ENCODE assay signal across 24 cellular contexts in genomic region chr21:36508948-36509347, GRCh38. TPM values are rescaled to one million over a fixed set of nuclear protein-coding genes. Genes with fewer than 3 reads are reported as not detected.
DNase-seq lines count a peak whose midpoint lies in the region; ATAC-seq, FAIRE-seq and TF ChIP-seq lines count a peak whose summit lies in the region.
"Had no signal": no experiment of that assay in that cellular context is flagged by ENCODE, and none has a peak within 500 bp of the region (broad histone marks: within the 10 kb centered on the region; RNA-seq: fewer than 3 reads in every experiment).

No MANE protein-coding gene starts in this region.

- H3K4me3 ChIP-seq in GM23338 (no peak overlapping the region), neural progenitor cell (no peak overlapping the region), kidney (ENCODE audit: low read length in 2 of 2) (no peak overlapping the region)
- H3K4me3 ChIP-seq: SJSA1 had no signal

- H3K27ac Mint-ChIP-seq in GM23338 (no peak overlapping the region; the same call in 1 of the 2 replicates), neural progenitor cell (peak overlapping the region; percentile 1)
- H3K27ac Mint-ChIP-seq: activated CD4-positive, alpha-beta memory T cell treated with anti-CD3 and anti-CD28 coated beads, Interleukin-2, amount 10 ng/mL, durations not matched to agents 7 days and 5 days had no signal

- 0 out of 2 replicates have a peak, but pooled peaks cover 6% of the 10 kb centered on the region for H3K9me2 ChIP-seq in GM23338 (ENCODE audit: insufficient read depth)

- peaks cover 3% of the 10 kb centered on the region; the same call in 2 of the 3 replicates for H3K9me3 Mint-ChIP-seq in GM23338
- peaks cover 3% of the 10 kb centered on the region for H3K9me3 Mint-ChIP-seq in neural progenitor cell
- H3K9me3 Mint-ChIP-seq: activated CD4-positive, alpha-beta memory T cell treated with anti-CD3 and anti-CD28 coated beads, Interleukin-2, amount 10 ng/mL, durations not matched to agents 7 days and 5 days had no signal

- intact Hi-C loops in kidney (cut with DNase I), result loop anchor here (5.0 kb wide), 1 partner anchor 418 kb away; no protein-coding TSS in a partner anchor

- H3K9ac ChIP-seq in neural progenitor cell, result no peak overlapping the region
- no peak overlapping the region for H3K9ac ChIP-seq in kidney (ENCODE audit: low read length in 2 of 2)

- no peak overlapping the region for H3K27ac ChIP-seq in GM23338 (ENCODE audit: low read depth)
- H3K27ac ChIP-seq in neural progenitor cell, result no peak overlapping the region
- H3K27ac ChIP-seq in kidney (ENCODE audit: low read depth in 2 of 2, low read length in 2 of 2), result no peak overlapping the region
- H3K27ac ChIP-seq: neutrophil, SJSA1 had no signal

- H3K4me3 Mint-ChIP-seq in GM23338, result no peak overlapping the region
- no peak overlapping the region for H3K4me3 Mint-ChIP-seq in neural progenitor cell
- H3K4me3 Mint-ChIP-seq: activated CD4-positive, alpha-beta memory T cell treated with anti-CD3 and anti-CD28 coated beads, Interleukin-2, amount 10 ng/mL, durations not matched to agents 7 days and 5 days had no signal

- H3K27me3 Mint-ChIP-seq in GM23338 (ENCODE audit: insufficient read depth, low read depth, poor library complexity), result peaks cover 4% of the 10 kb centered on the region
- peaks cover 7% of the 10 kb centered on the region for H3K27me3 Mint-ChIP-seq in neural progenitor cell (ENCODE audit: insufficient read depth, low read depth)

- peak overlapping the region; percentile 59; the same call in 1 of the 2 replicates for H2AFZ ChIP-seq in GM23338
- no peak overlapping the region for H2AFZ ChIP-seq in neural progenitor cell (replicated peaks)

- H3K27me3 ChIP-seq in GM23338 (ENCODE audit: insufficient read depth) (no peaks in the 10 kb centered on the region), neural progenitor cell (no peaks in the 10 kb centered on the region)
- H3K27me3 ChIP-seq: SJSA1 had no signal

- H3F3A ChIP-seq in GM23338 (replicated peaks; ENCODE audit: low read depth), result no peaks in the 10 kb centered on the region
- H3F3A ChIP-seq in neural progenitor cell (ENCODE audit: low read depth), result no peaks in the 10 kb centered on the region

- H3K4me1 Mint-ChIP-seq in GM23338 (peaks cover 14% of the 10 kb centered on the region; the same call in 2 of the 3 replicates), neural progenitor cell (peaks cover 4% of the 10 kb centered on the region)
- H3K4me1 Mint-ChIP-seq: activated CD4-positive, alpha-beta memory T cell treated with anti-CD3 and anti-CD28 coated beads, Interleukin-2, amount 10 ng/mL, durations not matched to agents 7 days and 5 days had no signal

- H3K36me3 ChIP-seq in GM23338 (ENCODE audit: insufficient read depth) (no peaks in the 10 kb centered on the region), neural progenitor cell (no peaks in the 10 kb centered on the region), kidney (ENCODE audit: control insufficient read depth in 1 of 2, insufficient read depth in 2 of 2, low read length in 2 of 2) (no peaks in the 10 kb centered on the region)
- H3K36me3 ChIP-seq: neutrophil, SJSA1 had no signal

- H3K79me2 ChIP-seq in GM23338 (replicated peaks; ENCODE audit: insufficient read depth) (no peaks in the 10 kb centered on the region), neural progenitor cell (ENCODE audit: low read depth) (no peaks in the 10 kb centered on the region)

- no peak for FAIRE-seq in kidney (lab: Jason Lieb, UNC)
- FAIRE-seq: A204.1, RCC 7860 had no signal

- H3K4me2 ChIP-seq in GM23338 (no peak overlapping the region), neural progenitor cell (no peak overlapping the region)

- H4K20me1 ChIP-seq in GM23338 (replicated peaks; ENCODE audit: insufficient read depth) (no peaks in the 10 kb centered on the region), neural progenitor cell (ENCODE audit: low read depth) (no peaks in the 10 kb centered on the region)

- H3K36me3 Mint-ChIP-seq in GM23338 (ENCODE audit: low read depth), result no peaks in the 10 kb centered on the region
- H3K36me3 Mint-ChIP-seq in neural progenitor cell, result no peaks in the 10 kb centered on the region

- H3K4me1 ChIP-seq in GM23338 (ENCODE audit: insufficient read depth) (no peaks in the 10 kb centered on the region), neural progenitor cell (no peaks in the 10 kb centered on the region), kidney (ENCODE audit: control insufficient read depth in 1 of 2, insufficient read depth in 1 of 2, low read depth in 1 of 2, low read length in 2 of 2) (peaks cover 6 to 19% of the 10 kb centered on the region in 2 donors)
- H3K4me1 ChIP-seq: SJSA1 had no signal

- DNase-seq in NCI-H187 (lab: John Stamatoyannopoulos, UW) (peak; percentile 18 to 52), NCI-H187 treated with DMSO at 0.1 percent for 48 hours (lab: John Stamatoyannopoulos, UW) (no peak), GM23338 (ENCODE audit: low spot score) (no peak), NCI-H510A treated with DMSO at 0.1 percent for 48 hours (lab: John Stamatoyannopoulos, UW) (peak; percentile 75), neural progenitor cell (ENCODE audit: low spot score) (no peak), kidney (no peak)
- DNase-seq in activated effector memory CD4-positive, alpha-beta T cell treated with anti-CD3 and anti-CD28 coated beads, Interleukin-2, amount 50 U/mL, for 16 hours, result no peak
- DNase-seq: activated CD4-positive, alpha-beta memory T cell treated with anti-CD3 and anti-CD28 coated beads, Interleukin-2, amount 10 ng/mL, durations not matched to agents 7 days and 5 days; activated effector memory CD4-positive, alpha-beta T cell treated with Interleukin-2 at 50 U/mL for 16 hours; AML-193; glutamatergic neuron; IMR-90; NCI-H446 treated with DMSO at 0.1 percent for 48 hours; T-helper 1 cell had no signal

- no peak for ATAC-seq in GM23338
- ATAC-seq in GM19455 (IDR thresholded peaks at IDR 0.05; ENCODE audit: unreplicated experiment), result no peak
- ATAC-seq: activated CD4-positive, CD25-positive, alpha-beta regulatory T cell treated with anti-CD3 and anti-CD28 coated beads, Interleukin-2, amount 50 U/mL, for 24 hours had no signal

- no peak for TF ChIP-seq CTCF in GM23338 (conservative IDR thresholded peaks at IDR 0.05; ENCODE audit: low read depth in 2 of 2)
- no peak for TF ChIP-seq CTCF in neural progenitor cell (IDR thresholded peaks at IDR 0.05)
- no peak for TF ChIP-seq CTCF in kidney (IDR thresholded peaks at IDR 0.05; ENCODE audit: borderline replicate concordance, extremely low read depth, insufficient read depth)

- H3K9me3 ChIP-seq in neural progenitor cell (ENCODE audit: low read depth) (no peaks in the 10 kb centered on the region), kidney (ENCODE audit: control insufficient read depth in 1 of 2, low read length in 2 of 2) (no peaks in the 10 kb centered on the region)
- H3K9me3 ChIP-seq: neutrophil, SJSA1 had no signal

TF ChIP-seq in GM23338, 12 proteins besides CTCF, POLR2A, EP300 and RAD21:
- TF ChIP-seq CREB1 (CRISPR knock-in tag; IDR thresholded peaks at IDR 0.05; ENCODE audit: low read depth) (no peak), ETS1 (IDR thresholded peaks at IDR 0.05) (no peak), JUNB (IDR thresholded peaks at IDR 0.05; ENCODE audit: unreplicated experiment) (no peak), EZH2 (IDR thresholded peaks at IDR 0.05; ENCODE audit: low read depth, unreplicated experiment) (no peak), ZNF114 (CRISPR knock-in tag; IDR thresholded peaks at IDR 0.05) (no peak), EZH2phosphoT487 (IDR thresholded peaks at IDR 0.05; ENCODE audit: unreplicated experiment) (no peak)
- TF ChIP-seq, protein P1, sequence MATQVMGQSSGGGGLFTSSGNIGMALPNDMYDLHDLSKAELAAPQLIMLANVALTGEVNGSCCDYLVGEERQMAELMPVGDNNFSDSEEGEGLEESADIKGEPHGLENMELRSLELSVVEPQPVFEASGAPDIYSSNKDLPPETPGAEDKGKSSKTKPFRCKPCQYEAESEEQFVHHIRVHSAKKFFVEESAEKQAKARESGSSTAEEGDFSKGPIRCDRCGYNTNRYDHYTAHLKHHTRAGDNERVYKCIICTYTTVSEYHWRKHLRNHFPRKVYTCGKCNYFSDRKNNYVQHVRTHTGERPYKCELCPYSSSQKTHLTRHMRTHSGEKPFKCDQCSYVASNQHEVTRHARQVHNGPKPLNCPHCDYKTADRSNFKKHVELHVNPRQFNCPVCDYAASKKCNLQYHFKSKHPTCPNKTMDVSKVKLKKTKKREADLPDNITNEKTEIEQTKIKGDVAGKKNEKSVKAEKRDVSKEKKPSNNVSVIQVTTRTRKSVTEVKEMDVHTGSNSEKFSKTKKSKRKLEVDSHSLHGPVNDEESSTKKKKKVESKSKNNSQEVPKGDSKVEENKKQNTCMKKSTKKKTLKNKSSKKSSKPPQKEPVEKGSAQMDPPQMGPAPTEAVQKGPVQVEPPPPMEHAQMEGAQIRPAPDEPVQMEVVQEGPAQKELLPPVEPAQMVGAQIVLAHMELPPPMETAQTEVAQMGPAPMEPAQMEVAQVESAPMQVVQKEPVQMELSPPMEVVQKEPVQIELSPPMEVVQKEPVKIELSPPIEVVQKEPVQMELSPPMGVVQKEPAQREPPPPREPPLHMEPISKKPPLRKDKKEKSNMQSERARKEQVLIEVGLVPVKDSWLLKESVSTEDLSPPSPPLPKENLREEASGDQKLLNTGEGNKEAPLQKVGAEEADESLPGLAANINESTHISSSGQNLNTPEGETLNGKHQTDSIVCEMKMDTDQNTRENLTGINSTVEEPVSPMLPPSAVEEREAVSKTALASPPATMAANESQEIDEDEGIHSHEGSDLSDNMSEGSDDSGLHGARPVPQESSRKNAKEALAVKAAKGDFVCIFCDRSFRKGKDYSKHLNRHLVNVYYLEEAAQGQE (IDR thresholded peaks at IDR 0.05; ENCODE audit: unreplicated experiment), result no peak

RNA-seq across cellular contexts. Expression of gene CLDN14, which starts 29.0 kb away (rescaled TPM):
- not detected in 2 replicates for total RNA-seq in GM23338 (2014; rRNA removed; shearing (Covaris generic))
- polyA plus RNA-seq in GM23338 (2016; fragmentation: Nextera tagmentation; extraction: Ambion mirVana), result not detected in 2 replicates
- total RNA-seq in neural progenitor cell (ENCODE audit: low replicate concordance), result not detected in 2 replicates
- 8.7 TPM for total RNA-seq in kidney
- polyA plus RNA-seq in kidney (ENCODE audit: insufficient read depth, low read depth, low replicate concordance), result 10.0 TPM
- total RNA-seq: activated CD4-positive, alpha-beta memory T cell treated with anti-CD3 and anti-CD28 coated beads, Interleukin-2, amount 10 ng/mL, durations not matched to agents 7 days and 5 days; cerebellum; IMR-90; lung microvascular endothelial cell; M059J; SJSA1; ureter had no signal
- polyA plus RNA-seq: IMR-90 had no signal

Comparison
In these comparisons a context has a peak if more than half of its experiments do, and no peak if none do; other contexts are left out.
1. DNase-seq: peak in NCI-H187 (2 of 2) and NCI-H510A treated with DMSO at 0.1 percent for 48 hours (single experiment); none in NCI-H187 treated with DMSO at 0.1 percent for 48 hours (single experiment), GM23338 (single experiment), neural progenitor cell (single experiment), kidney (single experiment) and activated effector memory CD4-positive, alpha-beta T cell treated with anti-CD3 and anti-CD28 coated beads, Interleukin-2, amount 50 U/mL, for 16 hours (single experiment).